ENCODE assay signal across 8 cellular contexts in the genomic region with DNA sequence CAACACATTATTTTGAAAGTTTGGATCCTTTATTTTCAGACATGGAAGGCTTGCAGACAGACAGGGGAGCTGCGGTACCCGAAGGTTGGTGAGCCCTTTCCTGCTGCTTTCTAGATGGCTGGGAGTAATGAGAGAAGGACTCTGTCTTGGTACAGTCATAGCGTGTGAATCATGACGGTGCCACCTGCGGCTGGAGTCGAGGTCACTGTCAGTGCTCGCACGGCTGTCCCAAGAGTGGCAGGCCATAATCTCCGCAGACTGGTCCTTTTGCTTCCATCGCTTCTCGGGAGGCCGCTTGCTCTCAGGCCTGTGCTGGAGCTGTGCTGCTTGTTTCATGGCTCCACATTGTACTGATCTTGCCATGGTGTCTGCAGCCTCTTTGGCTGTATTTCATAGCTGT.
"Had no signal": no experiment of that assay in that cellular context is flagged by ENCODE, and none has a peak within 500 bp of the region (broad histone marks: within the 10 kb centered on the region; RNA-seq: fewer than 3 reads in every experiment).

No MANE protein-coding gene starts in this region.

- H3K4me1 ChIP-seq: HAP-1 had no signal

- H3K27ac Mint-ChIP-seq: HFFc6 had no signal

- H3K4me3 Mint-ChIP-seq: HFFc6 had no signal

- DNase-seq: GM23248, GOT3, H7, HFFc6, IMR-90 had no signal

- H3K9ac ChIP-seq: GM23248 had no signal

- H3K36me3 ChIP-seq: HAP-1 had no signal

- H3K4me3 ChIP-seq: GM23248, HAP-1, K562 had no signal

- H3K27ac ChIP-seq: GM23248 had no signal

- H2AFZ ChIP-seq: GM23248 had no signal

- ATAC-seq: HCT116, K562 had no signal

- H3K9me3 ChIP-seq: HAP-1 had no signal

- H3K9me3 Mint-ChIP-seq: HFFc6 had no signal
